Comparison of ENCODE assay signal across 9 cellular contexts in genomic region chr6:53426544-53427270, GRCh38.
A peak's percentile ranks its signal among the peaks of the same experiment; 100 is the strongest.
DNase-seq lines count a peak whose midpoint lies in the region; ATAC-seq, FAIRE-seq and TF ChIP-seq lines count a peak whose summit lies in the region.
"Had no signal": no experiment of that assay in that cellular context is flagged by ENCODE, and none has a peak within 500 bp of the region (broad histone marks: within the 10 kb centered on the region; RNA-seq: fewer than 3 reads in every experiment).

No MANE protein-coding gene starts in this region.

- ATAC-seq in GM23338 (no peak), HG03439 (IDR thresholded peaks at IDR 0.05; ENCODE audit: unreplicated experiment) (peak; percentile 82)

- H3K4me1 ChIP-seq in GM23338 (ENCODE audit: insufficient read depth), result 0 out of 2 replicates have a peak, but pooled peaks cover 4% of the 10 kb centered on the region
- no peaks in the 10 kb centered on the region for H3K4me1 ChIP-seq in effector memory CD4-positive, alpha-beta T cell (ENCODE audit: control insufficient read depth, insufficient read depth, low read length, poor library complexity, severe bottlenecking)

- peak; percentile 17 for FAIRE-seq in urothelium cell line (lab: Jason Lieb, UNC)

- H3K36me3 ChIP-seq in GM23338 (ENCODE audit: insufficient read depth), result no peaks in the 10 kb centered on the region
- no peaks in the 10 kb centered on the region for H3K36me3 ChIP-seq in effector memory CD4-positive, alpha-beta T cell (ENCODE audit: control insufficient read depth, insufficient read depth, low read length)

- no peaks in the 10 kb centered on the region; the same call in 1 of the 2 replicates for H4K20me1 ChIP-seq in GM23338 (replicated peaks; ENCODE audit: insufficient read depth)

- TF ChIP-seq CTCF in GM23338 (conservative IDR thresholded peaks at IDR 0.05; ENCODE audit: low read depth in 2 of 2), result no peak

- H3K27ac ChIP-seq in GM23338 (ENCODE audit: low read depth), result no peak overlapping the region
- H3K27ac ChIP-seq in effector memory CD4-positive, alpha-beta T cell (ENCODE audit: insufficient read depth, low read length, poor library complexity, severe bottlenecking), result no peak overlapping the region

- no peak overlapping the region for H3K4me3 Mint-ChIP-seq in GM23338
- H3K4me3 Mint-ChIP-seq: neural crest cell had no signal

- H3F3A ChIP-seq in GM23338 (replicated peaks; ENCODE audit: low read depth), result no peaks in the 10 kb centered on the region

- H3K27me3 Mint-ChIP-seq in GM23338 (ENCODE audit: insufficient read depth, low read depth, poor library complexity), result no peaks in the 10 kb centered on the region

- H3K36me3 Mint-ChIP-seq in GM23338 (ENCODE audit: low read depth), result no peaks in the 10 kb centered on the region

- H3K4me1 Mint-ChIP-seq in GM23338, result peaks cover 8% of the 10 kb centered on the region; the same call in 2 of the 3 replicates

- no peak overlapping the region for H3K4me2 ChIP-seq in GM23338

- no peak overlapping the region for H3K4me3 ChIP-seq in GM23338
- no peak overlapping the region for H3K4me3 ChIP-seq in effector memory CD4-positive, alpha-beta T cell (ENCODE audit: insufficient read depth, low read depth, low read length, poor library complexity, severe bottlenecking)

- no peaks in the 10 kb centered on the region for H3K9me3 ChIP-seq in effector memory CD4-positive, alpha-beta T cell (ENCODE audit: control insufficient read depth, low read length)

- peak overlapping the region; percentile 53; the same call in 1 of the 2 replicates for H2AFZ ChIP-seq in GM23338

- no peaks in the 10 kb centered on the region for H3K27me3 ChIP-seq in GM23338 (ENCODE audit: insufficient read depth)
- H3K27me3 ChIP-seq in effector memory CD4-positive, alpha-beta T cell (replicated peaks; ENCODE audit: control insufficient read depth, insufficient read depth, low read length, poor library complexity, severe bottlenecking), result peaks cover 9% of the 10 kb centered on the region

- no peaks in the 10 kb centered on the region for H3K9me3 Mint-ChIP-seq in GM23338
- H3K9me3 Mint-ChIP-seq: neural crest cell had no signal

- peak; percentile 5 for DNase-seq in stimulated activated CD4-positive, alpha-beta T cell treated with anti-CD3 and anti-CD28 coated beads, Interleukin-15, amount 100 ng/mL, for 24 hours
- no peak for DNase-seq in stimulated activated CD4-positive, alpha-beta T cell treated with anti-CD3 and anti-CD28 coated beads, Interleukin-1b, Interleukin-23, amount 100 ng/mL, for 48 hours
- DNase-seq in GM23338 (ENCODE audit: low spot score), result no peak
- no peak for DNase-seq in urothelium cell line (ENCODE audit: low spot score)
- DNase-seq in NCI-H510A treated with DMSO at 0.1 percent for 48 hours (lab: John Stamatoyannopoulos, UW), result no peak
- DNase-seq in kidney glomerular epithelial cell (lab: John Stamatoyannopoulos, UW), result no peak
- no peak for DNase-seq in effector memory CD4-positive, alpha-beta T cell

- no peaks in the 10 kb centered on the region for H3K79me2 ChIP-seq in GM23338 (replicated peaks; ENCODE audit: insufficient read depth)

- H3K9me2 ChIP-seq in GM23338 (ENCODE audit: insufficient read depth), result 0 out of 2 replicates have a peak, but pooled peaks cover 2% of the 10 kb centered on the region

- no peak overlapping the region for H3K27ac Mint-ChIP-seq in GM23338

TF ChIP-seq in GM23338, 12 proteins besides CTCF, POLR2A, EP300 and RAD21 (continues in another document):
- TF ChIP-seq ZNF114 (CRISPR knock-in tag; IDR thresholded peaks at IDR 0.05), result no peak
- no peak for TF ChIP-seq EZH2 (IDR thresholded peaks at IDR 0.05; ENCODE audit: low read depth, unreplicated experiment)
- no peak for TF ChIP-seq POLR2AphosphoS5 (IDR thresholded peaks at IDR 0.05; ENCODE audit: low read depth)
- no peak for TF ChIP-seq REST (IDR thresholded peaks at IDR 0.05; ENCODE audit: unreplicated experiment)
- no peak for TF ChIP-seq NANOG (IDR thresholded peaks at IDR 0.05; ENCODE audit: borderline replicate concordance)
- TF ChIP-seq ZNF462 (CRISPR knock-in tag; IDR thresholded peaks at IDR 0.05), result no peak
